12 cellular contexts compared by ENCODE assay signal in the genomic region with DNA sequence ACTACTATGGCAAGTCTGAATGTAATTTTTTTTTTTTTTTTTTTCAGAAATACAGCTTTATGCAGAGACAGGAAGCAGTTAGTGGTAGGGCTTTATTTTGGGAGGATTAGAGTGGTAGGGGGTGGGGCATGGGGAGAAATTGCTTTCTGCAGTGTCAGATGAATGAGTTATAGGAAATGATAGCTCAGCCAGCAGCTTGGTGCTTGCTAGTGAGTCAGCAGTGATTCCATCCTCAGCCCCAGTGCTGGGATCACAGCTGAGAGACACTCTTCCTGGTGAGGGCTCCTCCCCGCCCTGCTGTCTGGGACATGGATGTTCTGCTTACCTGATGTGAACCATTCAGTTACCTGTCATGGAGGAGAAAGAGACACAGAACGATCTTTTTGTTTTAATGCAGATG. TPM values are rescaled to one million over a fixed set of nuclear protein-coding genes. Genes with fewer than 3 reads are reported as not detected.
A peak's percentile ranks its signal among the peaks of the same experiment; 100 is the strongest.
DNase-seq lines count a peak whose midpoint lies in the region; ATAC-seq and TF ChIP-seq lines count a peak whose summit lies in the region.
"Had no signal": no experiment of that assay in that cellular context is flagged by ENCODE, and none has a peak within 500 bp of the region (broad histone marks: within the 10 kb centered on the region; RNA-seq: fewer than 3 reads in every experiment).

No MANE protein-coding gene starts in this region.

- no peak overlapping the region for H3K4me3 Mint-ChIP-seq in activated T-helper 17 cell treated with anti-CD3 and anti-CD28 coated beads, Interleukin-2, amount 50 U/mL, for 72 hours

- peaks cover 16% of the 10 kb centered on the region for H3K9me3 Mint-ChIP-seq in activated T-helper 17 cell treated with anti-CD3 and anti-CD28 coated beads, Interleukin-2, amount 50 U/mL, for 72 hours

- H3K4me1 Mint-ChIP-seq in activated T-helper 17 cell treated with anti-CD3 and anti-CD28 coated beads, Interleukin-2, amount 50 U/mL, for 72 hours: no peaks in the 10 kb centered on the region

- H3K4me1 ChIP-seq in SJSA1 (replicated peaks): peaks cover 5% of the 10 kb centered on the region
- H3K4me1 ChIP-seq: lower lobe of right lung had no signal

- H3K27me3 Mint-ChIP-seq in activated T-helper 17 cell treated with anti-CD3 and anti-CD28 coated beads, Interleukin-2, amount 50 U/mL, for 72 hours: no peaks in the 10 kb centered on the region

- H3K4me3 ChIP-seq in SJSA1 (no peak overlapping the region), foreskin fibroblast (ENCODE audit: low read depth in 1 of 2, low read length in 2 of 2) (no peak overlapping the region), retinal pigment epithelial cell (ENCODE audit: low read length) (no peak overlapping the region)
- H3K4me3 ChIP-seq: coronary artery, lower lobe of right lung had no signal

- H3K9me3 ChIP-seq in SJSA1 (replicated peaks): no peaks in the 10 kb centered on the region; the same call in 1 of the 2 replicates

- DNase-seq in H4 (ENCODE audit: low spot score): peak; percentile 54
- DNase-seq in SJSA1 (ENCODE audit: low read depth in 1 of 2, low spot score in 2 of 2): peak; percentile 37 to 60
- DNase-seq in foreskin fibroblast: peak; percentile 91 to 93
- peak; percentile 44 for DNase-seq in retinal pigment epithelial cell (ENCODE audit: low read depth)
- DNase-seq in NCI-H146 treated with DMSO at 0.1 percent for 48 hours (lab: John Stamatoyannopoulos, UW; ENCODE audit: unreplicated experiment): no peak
- DNase-seq in NCI-H187 (lab: John Stamatoyannopoulos, UW): no peak
- DNase-seq: GDM1, lower lobe of right lung, T-helper 1 cell had no signal

- H3K27me3 ChIP-seq in SJSA1 (replicated peaks): no peaks in the 10 kb centered on the region

- no peak for ATAC-seq in activated T-helper 17 cell treated with anti-CD3 and anti-CD28 coated beads, Interleukin-2, amount 50 U/mL, for 72 hours (replicated peaks)
- no peak for ATAC-seq in GM18505 (IDR thresholded peaks at IDR 0.05; ENCODE audit: unreplicated experiment)

- H3K36me3 Mint-ChIP-seq in activated T-helper 17 cell treated with anti-CD3 and anti-CD28 coated beads, Interleukin-2, amount 50 U/mL, for 72 hours (ENCODE audit: low read depth): no peaks in the 10 kb centered on the region

- no peak for TF ChIP-seq POLR2A in GM18505 (IDR thresholded peaks at IDR 0.05; ENCODE audit: borderline replicate concordance, extremely low read depth, insufficient read depth, insufficient read length)

- 0 out of 2 replicates have a peak, but pooled peaks cover 4% of the 10 kb centered on the region for H3K36me3 ChIP-seq in SJSA1

- no peak overlapping the region for H3K27ac ChIP-seq in SJSA1
- H3K27ac ChIP-seq: coronary artery, lower lobe of right lung had no signal

- H3K27ac Mint-ChIP-seq in activated T-helper 17 cell treated with anti-CD3 and anti-CD28 coated beads, Interleukin-2, amount 50 U/mL, for 72 hours: no peak overlapping the region

- TF ChIP-seq CTCF in foreskin fibroblast (IDR thresholded peaks at IDR 0.05; ENCODE audit: low read depth, low read length): no peak
- TF ChIP-seq CTCF in retinal pigment epithelial cell (conservative IDR thresholded peaks at IDR 0.05; ENCODE audit: low read depth, low read length): no peak

RNA-seq across cellular contexts. Expression of gene SEMA6D, which starts 39.6 kb away (rescaled TPM):
- total RNA-seq in H4 (2014; rRNA removed; shearing (Covaris generic)): 7.6 and 10.4 TPM in 2 replicates
- total RNA-seq in SJSA1 (2014; rRNA removed; shearing (Covaris generic)): 2.3 and 3.7 TPM in 2 replicates
- total RNA-seq in activated T-helper 17 cell treated with anti-CD3 and anti-CD28 coated beads, Interleukin-2, amount 50 U/mL, for 72 hours: not detected

Comparison
In these comparisons a context has a peak if more than half of its experiments do, and no peak if none do; other contexts are left out.
1. DNase-seq: peak in H4 (single experiment), SJSA1 (2 of 2), foreskin fibroblast (2 of 2) and retinal pigment epithelial cell (single experiment); none in NCI-H146 treated with DMSO at 0.1 percent for 48 hours (single experiment) and NCI-H187 (0 of 2).